In genomic region chr9:87964826-87965225, GRCh38 we compare ENCODE assay signal across 9 cellular contexts. TPM values are rescaled to one million over a fixed set of nuclear protein-coding genes. Genes with fewer than 3 reads are reported as not detected.
"Had no signal": no experiment of that assay in that cellular context is flagged by ENCODE, and none has a peak within 500 bp of the region (broad histone marks: within the 10 kb centered on the region; RNA-seq: fewer than 3 reads in every experiment).

No MANE protein-coding gene starts in this region.

- H3K4me1 Mint-ChIP-seq: GM23338, H9 had no signal

- H3K9ac ChIP-seq: KMS-11 had no signal

- H3K27ac Mint-ChIP-seq: GM23338, H9 had no signal

- DNase-seq: H9, HCEC 1CT, KBM-7 had no signal

- H3K27ac ChIP-seq: KMS-11 had no signal

- H3K4me3 Mint-ChIP-seq: GM23338, H9 had no signal

- H3K4me3 ChIP-seq: GM23338 had no signal

- ATAC-seq: GM23338 had no signal

- H2AFZ ChIP-seq: GM23338 had no signal

- H3K4me2 ChIP-seq: GM23338, KMS-11 had no signal

- FAIRE-seq: H1, H54, HTR-8/SVneo had no signal

RNA-seq across cellular contexts. Expression of gene SPATA31C1, which starts 47.1 kb away (rescaled TPM):
- total RNA-seq: GM23338, H1, HT-29 had no signal
- polyA plus RNA-seq: GM23338 had no signal
